Comparison of ENCODE assay signal across 17 cellular contexts in genomic region chr10:49678827-49679479, GRCh38. TPM values are rescaled to one million over a fixed set of nuclear protein-coding genes. Genes with fewer than 3 reads are reported as not detected.
DNase-seq lines count a peak whose midpoint lies in the region; FAIRE-seq and TF ChIP-seq lines count a peak whose summit lies in the region.
"Had no signal": no experiment of that assay in that cellular context is flagged by ENCODE, and none has a peak within 500 bp of the region (broad histone marks: within the 10 kb centered on the region; RNA-seq: fewer than 3 reads in every experiment).

No MANE protein-coding gene starts in this region.

- H3K9me3 ChIP-seq in A673 (ENCODE audit: low read depth, low read length, poor library complexity, severe bottlenecking) (no peaks in the 10 kb centered on the region), kidney (ENCODE audit: control insufficient read depth in 1 of 2, low read length in 2 of 2) (no peaks in the 10 kb centered on the region)
- H3K9me3 ChIP-seq: prostate gland had no signal

- no peaks in the 10 kb centered on the region for H3K4me1 ChIP-seq in A673 (ENCODE audit: insufficient read depth, low read length, poor library complexity, severe bottlenecking)
- H3K4me1 ChIP-seq in kidney (ENCODE audit: control insufficient read depth in 1 of 2, insufficient read depth in 1 of 2, low read depth in 1 of 2, low read length in 2 of 2) = peaks cover 0 to 2% of the 10 kb centered on the region in 2 donors
- H3K4me1 ChIP-seq: prostate gland had no signal

- TF ChIP-seq CTCF in A673 (conservative IDR thresholded peaks at IDR 0.05; ENCODE audit: low read depth, low read length) = no peak
- no peak for TF ChIP-seq CTCF in coronary artery (IDR thresholded peaks at IDR 0.05)
- TF ChIP-seq CTCF in kidney (IDR thresholded peaks at IDR 0.05; ENCODE audit: borderline replicate concordance, extremely low read depth, insufficient read depth) = no peak

- H3K36me3 ChIP-seq in A673 (ENCODE audit: insufficient read depth, low read length, poor library complexity, severe bottlenecking) (no peaks in the 10 kb centered on the region), kidney (ENCODE audit: control insufficient read depth in 1 of 2, insufficient read depth in 2 of 2, low read length in 2 of 2) (no peaks in the 10 kb centered on the region)
- H3K36me3 ChIP-seq: prostate gland had no signal

- POLR2A ChIA-PET in A673 (lab: Charles Lee; ENCODE audit: low non-redundant PET) = no interaction called here

- H3K4me3 ChIP-seq in A673 (ENCODE audit: low read depth, low read length, poor library complexity, severe bottlenecking) (peak overlapping the region; percentile 23), GM08714 (ENCODE audit: low read length) (peak overlapping the region; percentile 30; the same call in 1 of the 2 replicates), coronary artery (no peak overlapping the region), kidney (ENCODE audit: low read length in 2 of 2) (peak overlapping the region; percentile 39 to 51)
- H3K4me3 ChIP-seq: prostate gland had no signal

- BruUV-seq in A673 (replicated peaks; lab: Mats Ljungman, UMichigan) = no TSS peak

- FAIRE-seq in kidney (lab: Jason Lieb, UNC) = no peak

- peaks cover 50% of the 10 kb centered on the region for H3K27me3 ChIP-seq in A673 (replicated peaks; ENCODE audit: insufficient read depth, low read depth, low read length, poor library complexity)

- H3K27ac ChIP-seq in A673 (ENCODE audit: low read depth, low read length, poor library complexity, severe bottlenecking) = no peak overlapping the region
- no peak overlapping the region for H3K27ac ChIP-seq in coronary artery
- no peak overlapping the region for H3K27ac ChIP-seq in kidney (ENCODE audit: low read depth in 2 of 2, low read length in 2 of 2)
- H3K27ac ChIP-seq: prostate gland, RWPE1 had no signal

- DNase-seq in A673 (ENCODE audit: low spot score) (no peak), coronary artery (ENCODE audit: low spot score) (peak; percentile 29), kidney (no peak), CD1c-positive myeloid dendritic cell (ENCODE audit: extremely low spot score) (no peak), NCI-H1092 (lab: John Stamatoyannopoulos, UW) (no peak), cortex of kidney (lab: John Stamatoyannopoulos, UW) (no peak)
- no peak for DNase-seq in stimulated activated CD4-positive, alpha-beta T cell treated with anti-CD3 and anti-CD28 coated beads, Interleukin-12 subunit alpha, Interleukin-12 subunit beta, amount 100 ng/mL, for 4 hours
- DNase-seq: activated CD4-positive, CD25-positive, alpha-beta regulatory T cell; MV-4-11; NCI-H446 had no signal

- H3K9ac ChIP-seq in kidney (ENCODE audit: low read length in 2 of 2) = no peak overlapping the region

- CTCF ChIA-PET in A673 (lab: Charles Lee) = no interaction called here

- intact Hi-C loops in A673 (cut with micrococcal nuclease; ENCODE audit: unreplicated experiment) (no loop called here), kidney (cut with DNase I) (no loop called here)

RNA-seq across cellular contexts. Expression of gene C10orf53, which starts 0.5 kb away (rescaled TPM):
- not detected in 2 replicates for total RNA-seq in A673 (2021)
- not detected for total RNA-seq in kidney
- polyA plus RNA-seq in kidney (ENCODE audit: insufficient read depth, low read depth, low replicate concordance) = not detected
- total RNA-seq: activated T-helper 17 cell treated with anti-CD3 and anti-CD28 coated beads, Interleukin-2, amount 50 U/mL, for 72 hours; cardiac septum; CD4-positive, CD25-positive, alpha-beta regulatory T cell; liver had no signal
- polyA plus RNA-seq: CD4-positive, CD25-positive, alpha-beta regulatory T cell; liver had no signal
